Comparison of ENCODE assay signal across 11 cellular contexts in the genomic region with DNA sequence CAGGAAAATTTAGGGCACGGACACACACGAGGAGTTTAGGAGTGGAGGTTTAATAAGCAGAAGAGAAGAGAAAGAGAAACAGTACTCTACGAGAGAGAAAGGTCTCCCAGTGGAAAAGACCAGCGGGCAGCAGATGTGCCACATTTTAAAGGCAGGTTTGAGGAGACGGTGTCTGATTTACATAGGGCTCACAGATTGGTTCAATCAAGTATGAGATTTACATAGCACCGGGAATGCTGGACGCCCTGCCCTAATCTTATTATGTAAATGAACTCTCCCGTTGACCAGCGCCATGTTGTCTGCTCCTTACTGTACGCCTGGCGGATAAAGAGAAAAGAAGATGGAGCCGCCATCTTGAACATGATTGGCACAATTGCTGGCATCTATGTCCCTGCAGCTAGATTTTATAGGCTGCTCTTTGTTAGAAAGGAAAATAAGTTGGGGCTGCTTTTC. TPM values are rescaled to one million over a fixed set of nuclear protein-coding genes. Genes with fewer than 3 reads are reported as not detected.
A peak's percentile ranks its signal among the peaks of the same experiment; 100 is the strongest.
DNase-seq lines count a peak whose midpoint lies in the region; ATAC-seq and TF ChIP-seq lines count a peak whose summit lies in the region.
"Had no signal": no experiment of that assay in that cellular context is flagged by ENCODE, and none has a peak within 500 bp of the region (broad histone marks: within the 10 kb centered on the region; RNA-seq: fewer than 3 reads in every experiment).

No MANE protein-coding gene starts in this region.

- TF ChIP-seq CTCF in IMR-90 (conservative IDR thresholded peaks at IDR 0.05; ENCODE audit: low read depth, low read length), result no peak
- no peak for TF ChIP-seq CTCF in fibroblast of villous mesenchyme (IDR thresholded peaks at IDR 0.05; ENCODE audit: insufficient read depth, low read depth, low read length)

- no peak overlapping the region; the same call in 1 of the 2 replicates for H3K23ac ChIP-seq in IMR-90 (ENCODE audit: low read depth, low read length)

- H3K18ac ChIP-seq in IMR-90 (ENCODE audit: low read depth, low read length), result peak overlapping the region; percentile 10; the same call in 1 of the 2 replicates

- POLR2A ChIA-PET in IMR-90 (lab: Charles Lee; ENCODE audit: unreplicated experiment), result no interaction called here

- H3K36me3 ChIP-seq in IMR-90 (ENCODE audit: control insufficient read depth, insufficient read depth, low read length), result no peaks in the 10 kb centered on the region
- no peaks in the 10 kb centered on the region for H3K36me3 ChIP-seq in rectal smooth muscle tissue (ENCODE audit: control insufficient read depth, insufficient read depth, low read length)

- dilution Hi-C loops in IMR-90 (cut with HindIII; ENCODE audit: low sequenced_read_pairs, unreplicated experiment), result no loop called here

- no peak overlapping the region for H3K56ac ChIP-seq in IMR-90 (ENCODE audit: extremely low read depth, insufficient read depth, low read length)

- H4K8ac ChIP-seq in IMR-90 (ENCODE audit: low read depth in 2 of 2, low read length in 2 of 2), result peak overlapping the region; percentile 47 to 60; a peak in 2 of 4 replicates

- DNase-seq in IMR-90 (no peak), NCI-H69 (lab: John Stamatoyannopoulos, UW) (peak; percentile 76), fibroblast of villous mesenchyme (ENCODE audit: low read depth) (peak; percentile 49), NCI-H1092 (lab: John Stamatoyannopoulos, UW) (no peak)
- DNase-seq in activated naive CD4-positive, alpha-beta T cell treated with anti-CD3 and anti-CD28 coated beads, Interleukin-2, amount 50 U/mL, for 72 hours (ENCODE audit: low spot score in 2 of 2), result no peak
- no peak for DNase-seq in activated T-helper 2 cell treated with anti-CD3 and anti-CD28 coated beads, Interferon-gamma antibody, Interleukin-2, Interleukin-4, amounts not matched to agents 10 μg/mL and 5 μg/mL and 100 μg/mL, durations not matched to agents 14 hours and 24 hours and 36 hours (ENCODE audit: low spot score)
- DNase-seq: activated CD8-positive, alpha-beta memory T cell treated with anti-CD3 and anti-CD28 coated beads, Interleukin-2, amount 10 ng/mL, durations not matched to agents 7 days and 5 days; NK-92 treated with Interleukin-12 subunit alpha and Interleukin-12 subunit beta, amount 100 ng/mL, for 24 hours had no signal

- H3K14ac ChIP-seq in IMR-90 (replicated peaks; ENCODE audit: low read depth, low read length), result 0 out of 2 replicates have a peak overlapping the region, but pooled peaks have one; percentile 50

- H4K20me1 ChIP-seq in IMR-90 (ENCODE audit: insufficient read depth, low read length), result no peaks in the 10 kb centered on the region; the same call in 1 of the 2 replicates

- peaks cover 22% of the 10 kb centered on the region for H3K4me1 ChIP-seq in IMR-90 (ENCODE audit: control insufficient read depth, insufficient read depth, low read length)
- peaks cover 29% of the 10 kb centered on the region for H3K4me1 ChIP-seq in rectal smooth muscle tissue (ENCODE audit: control insufficient read depth, insufficient read depth, low read length)

- no peak overlapping the region for H3K27ac ChIP-seq in IMR-90 (ENCODE audit: insufficient read depth, low read length)
- H3K27ac ChIP-seq in rectal smooth muscle tissue (ENCODE audit: low read depth, low read length), result peak overlapping the region; percentile 94
- H3K27ac ChIP-seq: KMS-11 had no signal

- no peaks in the 10 kb centered on the region for H3K9me3 Mint-ChIP-seq in activated naive CD4-positive, alpha-beta T cell treated with anti-CD3 and anti-CD28 coated beads, Interleukin-2, amount 50 U/mL, for 72 hours
- H3K9me3 Mint-ChIP-seq in stimulated activated memory B cell treated with anti-CD40 and anti-IgM and Interleukin-4, amounts not matched to agents 10 μg/mL and 1 μg/mL and 100 μg/mL, for 72 hours, result no peaks in the 10 kb centered on the region
- H3K9me3 Mint-ChIP-seq in activated T-helper 2 cell treated with anti-CD3 and anti-CD28 coated beads, Interferon-gamma antibody, Interleukin-2, Interleukin-4, amounts not matched to agents 10 μg/mL and 5 μg/mL and 100 μg/mL, durations not matched to agents 14 hours and 24 hours and 36 hours, result no peaks in the 10 kb centered on the region

- 76% methylated on average over 9 of the region's 12 CpGs; no CpG with 5 or more reads in 1 of the 2 experiments for WGBS in IMR-90 (ENCODE audit: extremely low coverage in 2 of 2, insufficient read length in 1 of 2), 2 experiments

- H3K4me2 ChIP-seq in IMR-90 (ENCODE audit: low read depth, low read length), result no peak overlapping the region
- H3K4me2 ChIP-seq: KMS-11 had no signal

- intact Hi-C loops in IMR-90 (cut with micrococcal nuclease), result no loop called here
- intact Hi-C loops in activated T-helper 2 cell treated with anti-CD3 and anti-CD28 coated beads, Interferon-gamma antibody, Interleukin-2, Interleukin-4, amounts not matched to agents 10 μg/mL and 5 μg/mL and 100 μg/mL, durations not matched to agents 14 hours and 24 hours and 36 hours (cut with micrococcal nuclease), result no loop called here

- no TSS peak for BruUV-seq in IMR-90 (replicated peaks; lab: Mats Ljungman, UMichigan)

- TF ChIP-seq RAD21 in IMR-90 (IDR thresholded peaks at IDR 0.05; ENCODE audit: low read length), result no peak

- no peak for ATAC-seq in IMR-90 (ENCODE audit: low read depth)
- no peak for ATAC-seq in activated naive CD4-positive, alpha-beta T cell treated with anti-CD3 and anti-CD28 coated beads, Interleukin-2, amount 50 U/mL, for 72 hours
- ATAC-seq in stimulated activated memory B cell treated with anti-CD40 and anti-IgM and Interleukin-4, amounts not matched to agents 10 μg/mL and 1 μg/mL and 100 μg/mL, for 72 hours, result no peak
- ATAC-seq: activated CD8-positive, alpha-beta memory T cell treated with anti-CD3 and anti-CD28 coated beads, Interleukin-2, amount 10 ng/mL, durations not matched to agents 7 days and 5 days had no signal

- no peaks in the 10 kb centered on the region for H3K36me3 Mint-ChIP-seq in activated naive CD4-positive, alpha-beta T cell treated with anti-CD3 and anti-CD28 coated beads, Interleukin-2, amount 50 U/mL, for 72 hours
- no peaks in the 10 kb centered on the region for H3K36me3 Mint-ChIP-seq in stimulated activated memory B cell treated with anti-CD40 and anti-IgM and Interleukin-4, amounts not matched to agents 10 μg/mL and 1 μg/mL and 100 μg/mL, for 72 hours
- no peaks in the 10 kb centered on the region for H3K36me3 Mint-ChIP-seq in activated T-helper 2 cell treated with anti-CD3 and anti-CD28 coated beads, Interferon-gamma antibody, Interleukin-2, Interleukin-4, amounts not matched to agents 10 μg/mL and 5 μg/mL and 100 μg/mL, durations not matched to agents 14 hours and 24 hours and 36 hours (ENCODE audit: low read depth)
- H3K36me3 Mint-ChIP-seq: activated CD8-positive, alpha-beta memory T cell treated with anti-CD3 and anti-CD28 coated beads, Interleukin-2, amount 10 ng/mL, durations not matched to agents 7 days and 5 days had no signal

- peak overlapping the region; percentile 55; the same call in 1 of the 2 replicates for H2BK20ac ChIP-seq in IMR-90 (ENCODE audit: low read depth, low read length)

- peak overlapping the region; percentile 52 for H2AFZ ChIP-seq in IMR-90 (replicated peaks; ENCODE audit: low read length, poor library complexity)

- peak overlapping the region; percentile 63 for H2BK120ac ChIP-seq in IMR-90 (ENCODE audit: low read depth, low read length)

- no peak overlapping the region for H2BK5ac ChIP-seq in IMR-90 (ENCODE audit: low read depth, low read length, poor library complexity, severe bottlenecking)

- H3K79me1 ChIP-seq in IMR-90 (ENCODE audit: low read depth in 1 of 2, low read length in 2 of 2), result 0 out of 4 replicates have a peak, but pooled peaks cover 0 to 8% of the 10 kb centered on the region in 2 experiments

- no peak overlapping the region for H2AK9ac ChIP-seq in IMR-90 (replicated peaks; ENCODE audit: low read depth, low read length, poor library complexity)

- H2AK5ac ChIP-seq in IMR-90 (ENCODE audit: low read depth, low read length), result 0 out of 2 replicates have a peak overlapping the region, but pooled peaks have one; percentile 33

- H2BK15ac ChIP-seq in IMR-90 (ENCODE audit: low read depth, low read length), result no peak overlapping the region

- H3K4me3 ChIP-seq in IMR-90 (ENCODE audit: insufficient read depth, low read depth, low read length) (no peak overlapping the region), fibroblast of villous mesenchyme (ENCODE audit: low read depth, low read length) (no peak overlapping the region), rectal smooth muscle tissue (ENCODE audit: low read length) (no peak overlapping the region)

- H3K27me3 Mint-ChIP-seq in stimulated activated memory B cell treated with anti-CD40 and anti-IgM and Interleukin-4, amounts not matched to agents 10 μg/mL and 1 μg/mL and 100 μg/mL, for 72 hours, result peaks cover 8% of the 10 kb centered on the region
- H3K27me3 Mint-ChIP-seq in activated T-helper 2 cell treated with anti-CD3 and anti-CD28 coated beads, Interferon-gamma antibody, Interleukin-2, Interleukin-4, amounts not matched to agents 10 μg/mL and 5 μg/mL and 100 μg/mL, durations not matched to agents 14 hours and 24 hours and 36 hours (ENCODE audit: low read depth), result no peaks in the 10 kb centered on the region
- H3K27me3 Mint-ChIP-seq: activated CD8-positive, alpha-beta memory T cell treated with anti-CD3 and anti-CD28 coated beads, Interleukin-2, amount 10 ng/mL, durations not matched to agents 7 days and 5 days had no signal

- H3K27ac Mint-ChIP-seq in activated naive CD4-positive, alpha-beta T cell treated with anti-CD3 and anti-CD28 coated beads, Interleukin-2, amount 50 U/mL, for 72 hours, result no peak overlapping the region
- no peak overlapping the region for H3K27ac Mint-ChIP-seq in stimulated activated memory B cell treated with anti-CD40 and anti-IgM and Interleukin-4, amounts not matched to agents 10 μg/mL and 1 μg/mL and 100 μg/mL, for 72 hours
- no peak overlapping the region for H3K27ac Mint-ChIP-seq in activated T-helper 2 cell treated with anti-CD3 and anti-CD28 coated beads, Interferon-gamma antibody, Interleukin-2, Interleukin-4, amounts not matched to agents 10 μg/mL and 5 μg/mL and 100 μg/mL, durations not matched to agents 14 hours and 24 hours and 36 hours
- H3K27ac Mint-ChIP-seq: activated CD8-positive, alpha-beta memory T cell treated with anti-CD3 and anti-CD28 coated beads, Interleukin-2, amount 10 ng/mL, durations not matched to agents 7 days and 5 days had no signal

- CTCF ChIA-PET in IMR-90 (lab: Yijun Ruan, JAX), result no interaction called here

- H3K4ac ChIP-seq in IMR-90 (ENCODE audit: low read depth, low read length), result no peak overlapping the region

- 0 out of 2 replicates have a peak overlapping the region, but pooled peaks have one; percentile 11 for H4K5ac ChIP-seq in IMR-90 (ENCODE audit: low read depth, low read length)

- in situ Hi-C loops in IMR-90 (cut with MboI; ENCODE audit: low sequenced_read_pairs), result no loop called here

- H3K4me1 Mint-ChIP-seq in stimulated activated memory B cell treated with anti-CD40 and anti-IgM and Interleukin-4, amounts not matched to agents 10 μg/mL and 1 μg/mL and 100 μg/mL, for 72 hours, result peaks cover 10% of the 10 kb centered on the region
- H3K4me1 Mint-ChIP-seq in activated T-helper 2 cell treated with anti-CD3 and anti-CD28 coated beads, Interferon-gamma antibody, Interleukin-2, Interleukin-4, amounts not matched to agents 10 μg/mL and 5 μg/mL and 100 μg/mL, durations not matched to agents 14 hours and 24 hours and 36 hours (ENCODE audit: low read depth), result no peaks in the 10 kb centered on the region

- no peaks in the 10 kb centered on the region for H3K27me3 ChIP-seq in IMR-90 (ENCODE audit: control insufficient read depth, insufficient read depth, low read length)
- H3K27me3 ChIP-seq in rectal smooth muscle tissue (ENCODE audit: control insufficient read depth, insufficient read depth, low read length), result no peaks in the 10 kb centered on the region

- TF ChIP-seq POLR2A in IMR-90 (IDR thresholded peaks at IDR 0.05; ENCODE audit: low read depth, low read length), result no peak

- H4K91ac ChIP-seq in IMR-90 (ENCODE audit: insufficient read depth, low read depth, low read length), result no peak overlapping the region; the same call in none of the 2 replicates

- H3K9me3 ChIP-seq in IMR-90 (ENCODE audit: control insufficient read depth, insufficient read depth, low read length), result no peaks in the 10 kb centered on the region

- H3K4me3 Mint-ChIP-seq in stimulated activated memory B cell treated with anti-CD40 and anti-IgM and Interleukin-4, amounts not matched to agents 10 μg/mL and 1 μg/mL and 100 μg/mL, for 72 hours, result no peak overlapping the region
- no peak overlapping the region for H3K4me3 Mint-ChIP-seq in activated T-helper 2 cell treated with anti-CD3 and anti-CD28 coated beads, Interferon-gamma antibody, Interleukin-2, Interleukin-4, amounts not matched to agents 10 μg/mL and 5 μg/mL and 100 μg/mL, durations not matched to agents 14 hours and 24 hours and 36 hours (ENCODE audit: low read depth)
- H3K4me3 Mint-ChIP-seq: activated CD8-positive, alpha-beta memory T cell treated with anti-CD3 and anti-CD28 coated beads, Interleukin-2, amount 10 ng/mL, durations not matched to agents 7 days and 5 days had no signal

- no peak overlapping the region for H3K9ac ChIP-seq in IMR-90 (ENCODE audit: low read depth, low read length)
- no peak overlapping the region for H3K9ac ChIP-seq in rectal smooth muscle tissue (ENCODE audit: low read length)
- H3K9ac ChIP-seq: KMS-11 had no signal

- peaks cover 27% of the 10 kb centered on the region for H3K9me1 ChIP-seq in IMR-90 (ENCODE audit: insufficient read depth, low read length)

RNA-seq across cellular contexts. Expression of gene NFKBIA, which starts 17.9 kb away (rescaled TPM):
- total RNA-seq in IMR-90 (2012; rRNA removed) (97.1 and 102 TPM in 2 replicates), fibroblast of villous mesenchyme (93.1 and 252 TPM in 2 replicates)
- polyA plus RNA-seq in IMR-90 (2012; rRNA removed), result 71.1 and 76.5 TPM in 2 replicates
- polyA plus RNA-seq in IMR-90 (2012; cell fraction: cytosol; rRNA removed), result 88.2 and 125 TPM in 2 replicates
- 272 and 345 TPM in 2 replicates for polyA plus RNA-seq in IMR-90 (2012; cell fraction: nucleus; rRNA removed; ENCODE audit: low replicate concordance)
- 100 to 1,000 TPM; 150 to 303 TPM for total RNA-seq in activated naive CD4-positive, alpha-beta T cell treated with anti-CD3 and anti-CD28 coated beads, Interleukin-2, amount 50 U/mL, for 72 hours
- total RNA-seq in activated T-helper 2 cell treated with anti-CD3 and anti-CD28 coated beads, Interferon-gamma antibody, Interleukin-2, Interleukin-4, amounts not matched to agents 10 μg/mL and 5 μg/mL and 100 μg/mL, durations not matched to agents 14 hours and 24 hours and 36 hours, result 386 and 390 TPM in 2 replicates

Comparison
In these comparisons a context has a peak if more than half of its experiments do, and no peak if none do; other contexts are left out.
1. DNase-seq: peak in NCI-H69 (single experiment) and fibroblast of villous mesenchyme (single experiment); none in IMR-90 (single experiment), activated naive CD4-positive, alpha-beta T cell treated with anti-CD3 and anti-CD28 coated beads, Interleukin-2, amount 50 U/mL, for 72 hours (0 of 2), activated T-helper 2 cell treated with anti-CD3 and anti-CD28 coated beads, Interferon-gamma antibody, Interleukin-2, Interleukin-4, amounts not matched to agents 10 μg/mL and 5 μg/mL and 100 μg/mL, durations not matched to agents 14 hours and 24 hours and 36 hours (single experiment) and NCI-H1092 (single experiment).